1 cellular context compared by ENCODE assay signal in genomic region chr10:62818426-62819011, GRCh38.
A peak's percentile ranks its signal among the peaks of the same experiment; 100 is the strongest.
TF ChIP-seq lines count a peak whose summit lies in the region.

No MANE protein-coding gene starts in this region.

TF ChIP-seq in WTC11, 78 proteins besides CTCF, POLR2A, EP300 and RAD21 (continued from another document):
- TF ChIP-seq ZNF281 (CRISPR knock-in tag; IDR thresholded peaks at IDR 0.05) (peak; percentile 81), E2F5 (CRISPR knock-in tag; IDR thresholded peaks at IDR 0.05) (peak; percentile 96), ATF3 (CRISPR knock-in tag; conservative IDR thresholded peaks at IDR 0.05) (peak; percentile 59; the same call in 1 of the 2 replicates), ZNF532 (CRISPR knock-in tag; IDR thresholded peaks at IDR 0.05; ENCODE audit: borderline replicate concordance) (peak; percentile 64; the same call in 1 of the 2 replicates), IRF1 (CRISPR knock-in tag; IDR thresholded peaks at IDR 0.05) (peak; percentile 97), E2F1 (CRISPR knock-in tag; IDR thresholded peaks at IDR 0.05) (peak; percentile 94), ZBTB43 (CRISPR knock-in tag; IDR thresholded peaks at IDR 0.05) (peak; percentile 94), ZMAT4 (CRISPR knock-in tag; IDR thresholded peaks at IDR 0.05) (no peak), USF1 (CRISPR knock-in tag; IDR thresholded peaks at IDR 0.05) (peak; percentile 73; the same call in 1 of the 2 replicates), NR3C1 (CRISPR knock-in tag; conservative IDR thresholded peaks at IDR 0.05; ENCODE audit: low read depth) (0 out of 2 replicates have a peak, but pooled peaks have one; percentile 37), MAX (CRISPR knock-in tag; IDR thresholded peaks at IDR 0.05) (peak; percentile 98), AFF4 (CRISPR knock-in tag; IDR thresholded peaks at IDR 0.05; ENCODE audit: borderline replicate concordance) (0 out of 2 replicates have a peak, but pooled peaks have one; percentile 12), ELF4 (CRISPR knock-in tag; IDR thresholded peaks at IDR 0.05; ENCODE audit: low read depth) (peak; percentile 96), TEAD1 (CRISPR knock-in tag; IDR thresholded peaks at IDR 0.05) (peak; percentile 95), SMAD4 (CRISPR knock-in tag; IDR thresholded peaks at IDR 0.05) (peak; percentile 90)
